8 cellular contexts compared by ENCODE assay signal in the genomic region with DNA sequence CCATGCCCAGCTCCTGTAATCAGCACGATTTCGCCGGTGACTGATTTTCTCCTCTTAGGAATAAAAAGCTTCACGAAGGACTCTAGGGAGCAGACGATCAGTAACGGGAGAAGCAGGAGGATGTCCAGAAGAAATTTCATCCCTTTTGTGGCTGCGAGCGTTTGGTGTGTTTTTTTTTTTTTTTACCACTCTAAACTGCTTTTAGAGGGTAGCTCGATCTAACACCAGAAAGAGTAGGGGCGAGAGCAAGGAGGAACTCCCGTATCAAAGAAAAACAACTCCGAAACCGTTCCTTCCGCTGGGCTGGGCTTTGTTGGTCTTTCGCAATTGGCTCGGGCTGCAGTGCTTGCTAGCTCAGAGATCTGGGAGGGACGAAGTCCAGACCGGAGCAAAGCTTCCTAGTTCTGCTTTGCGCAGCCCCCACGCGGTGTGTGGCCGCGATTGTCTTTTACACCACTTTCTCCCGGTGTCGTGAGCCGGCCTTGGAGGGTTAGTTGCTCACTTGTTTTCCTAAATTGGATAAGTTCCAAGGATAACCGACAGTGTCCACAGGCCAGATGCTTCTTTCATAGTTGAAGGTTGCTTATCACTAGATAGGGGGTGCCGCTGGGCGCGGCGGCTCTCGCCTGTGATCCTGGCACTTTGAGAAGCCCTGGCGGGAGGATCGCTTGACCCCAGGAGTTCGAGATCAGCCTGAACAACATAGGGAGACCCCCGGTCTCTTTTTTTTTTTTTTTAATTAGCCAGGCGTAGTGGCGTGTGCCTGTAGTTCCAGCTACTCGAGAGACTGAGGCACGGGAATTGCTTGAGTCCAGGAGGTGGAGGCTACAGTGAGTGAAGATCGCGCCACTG. TPM values are rescaled to one million over a fixed set of nuclear protein-coding genes. Genes with fewer than 3 reads are reported as not detected.
A peak's percentile ranks its signal among the peaks of the same experiment; 100 is the strongest.
DNase-seq lines count a peak whose midpoint lies in the region; ATAC-seq, FAIRE-seq and TF ChIP-seq lines count a peak whose summit lies in the region.

HSD17B11 (minus strand) TSS at position 258 of the 852 bp plus-strand sequence; CDS start at position 140, 118 bp downstream.

- POLR2A ChIA-PET in T-cell (lab: Charles Lee), result interaction anchor here (0.6 to 2.0 kb wide), 10 partner anchors 10 to 1903 kb away, joined by 3 to 13 read pairs (median 6); partner anchors contain the start of gene NUDT9 (in 1 of the 2)

- H3K79me2 ChIP-seq in trophoblast cell (ENCODE audit: control insufficient read depth, insufficient read depth, low read length, poor library complexity), result no peaks in the 10 kb centered on the region

- intact Hi-C loops in cardiac septum (cut with DNase I) (loop anchor here (1.0 to 5.0 kb wide), 2 partner anchors 31 to 131 kb away; partner anchors contain the start of gene NUDT9), transverse colon (cut with DNase I; ENCODE audit: low total_unique reads) (no loop called here)

- DNase-seq in GM12891 (ENCODE audit: insufficient read length, low spot score), result peak; percentile 80
- peak; percentile 71 for DNase-seq in NCI-H1436 treated with DMSO at 0.1 percent for 48 hours (lab: John Stamatoyannopoulos, UW)
- peak; percentile 64 to 88 (median 78) for DNase-seq in T-cell
- DNase-seq in cardiac septum (ENCODE audit: low spot score), result peak; percentile 97
- DNase-seq in trophoblast cell, result peak; percentile 90 to 91
- peak; percentile 94 for DNase-seq in transverse colon

- no peak within 1 kb of the TSS for H3K14ac ChIP-seq in trophoblast cell (ENCODE audit: low read length)

- H3K4me1 Mint-ChIP-seq in T-cell, result peaks cover 48 to 61% (median 49%) of the 10 kb centered on the region in 3 donors

- H4K91ac ChIP-seq in trophoblast cell (ENCODE audit: low read depth, low read length), result peak within 1 kb of the TSS; percentile 13

- H2AK5ac ChIP-seq in trophoblast cell (ENCODE audit: low read length), result no peak within 1 kb of the TSS

- no peak within 1 kb of the TSS for H2BK12ac ChIP-seq in trophoblast cell (ENCODE audit: low read length)

- peaks cover 5% of the 10 kb centered on the region for H3K79me1 ChIP-seq in trophoblast cell (ENCODE audit: low read length)

- WGBS in adipose tissue, 3 donors, result 1 to 2% (median 1%) methylated on average over 42 of the region's 42 CpGs
- no CpG with 5 or more reads among the region's 42 CpGs for WGBS in trophoblast cell (ENCODE audit: extremely low coverage, insufficient coverage, insufficient read length)
- WGBS in transverse colon (ENCODE audit: low coverage in 1 of 2), 2 donors, result 0 to 2% methylated on average over 9 to 42 of the region's 42 CpGs

- H3K27me3 ChIP-seq in trophoblast cell (ENCODE audit: insufficient read depth, low read length) (no peaks in the 10 kb centered on the region), transverse colon (no peaks in the 10 kb centered on the region)

- no peaks in the 10 kb centered on the region for H3K27me3 Mint-ChIP-seq in T-cell

- peak in 2 of 5 experiments; percentile 22 to 23 for TF ChIP-seq CTCF in transverse colon (IDR thresholded peaks at IDR 0.05)

- H4K12ac ChIP-seq in trophoblast cell (ENCODE audit: low read depth, low read length), result peak within 1 kb of the TSS; percentile 3

- H3K9me3 ChIP-seq in trophoblast cell (ENCODE audit: insufficient read depth, low read depth, low read length) (no peaks in the 10 kb centered on the region), transverse colon (no peaks in the 10 kb centered on the region)

- TF ChIP-seq POLR2A in GM12891 (IDR thresholded peaks at IDR 0.05; ENCODE audit: low read depth, low read length) (peak; percentile 90), transverse colon (IDR thresholded peaks at IDR 0.05) (peak; percentile 89)

- H3K23ac ChIP-seq in trophoblast cell (ENCODE audit: low read length), result no peak within 1 kb of the TSS

- ATAC-seq in HG02840 (IDR thresholded peaks at IDR 0.05; ENCODE audit: low FRiP score, unreplicated experiment) (peak; percentile 99), T-cell (replicated peaks in 1 of 4) (peak; percentile 98 to 99 (median 98))

- no peak within 1 kb of the TSS for H2BK120ac ChIP-seq in trophoblast cell (ENCODE audit: insufficient read depth, low read length, poor library complexity)

- peak within 1 kb of the TSS; percentile 51 for H4K8ac ChIP-seq in trophoblast cell (ENCODE audit: low read depth, low read length)

- peak within 1 kb of the TSS; percentile 64 for H3K4me3 ChIP-seq in trophoblast cell (ENCODE audit: low read depth, low read length)
- peak within 1 kb of the TSS; percentile 51 to 82 (median 60) for H3K4me3 ChIP-seq in transverse colon

- peak; percentile 95 for FAIRE-seq in GM12891 (lab: Jason Lieb, UNC)

- H3K27ac ChIP-seq in adipose tissue (ENCODE audit: low read depth, low read length) (no peak within 1 kb of the TSS), trophoblast cell (ENCODE audit: low read depth, low read length) (peak within 1 kb of the TSS; percentile 9), transverse colon (peak within 1 kb of the TSS; percentile 90 to 97 (median 94))

- no peak for TF ChIP-seq EP300 in transverse colon (IDR thresholded peaks at IDR 0.05; ENCODE audit: low read depth)

- H2BK5ac ChIP-seq in trophoblast cell (ENCODE audit: low read depth, low read length, poor library complexity), result no peak within 1 kb of the TSS

- CTCF ChIA-PET in T-cell (lab: Charles Lee), result interaction anchor here (0.6 to 2.5 kb wide), 24 partner anchors 9 to 603 kb away, joined by 3 to 30 read pairs (median 4); partner anchors contain the start of gene NUDT9 (in 2 of the 2)

- H3K4me2 ChIP-seq in trophoblast cell (ENCODE audit: low read length), result peak within 1 kb of the TSS; percentile 70

- H3K4me3 Mint-ChIP-seq in T-cell, result peak within 1 kb of the TSS; percentile 93 to 95 (median 94)

- H3K9me3 Mint-ChIP-seq in T-cell, result peaks cover 0 to 5% (median 4%) of the 10 kb centered on the region in 3 donors

- H2AFZ ChIP-seq in trophoblast cell (ENCODE audit: insufficient read depth, low read length, poor library complexity), result peak within 1 kb of the TSS; percentile 12

- H3K27ac Mint-ChIP-seq in T-cell, result peak within 1 kb of the TSS; percentile 92 to 97

- H3K36me3 ChIP-seq in trophoblast cell (ENCODE audit: control insufficient read depth in 1 of 2, insufficient read depth in 2 of 2, low read length in 2 of 2) (no peaks in the 10 kb centered on the region), transverse colon (no peaks in the 10 kb centered on the region)

- H3K9ac ChIP-seq in trophoblast cell (ENCODE audit: low read length), result peak within 1 kb of the TSS; percentile 8

- in situ Hi-C loops in transverse colon (cut with MboI; ENCODE audit: low pct_ligation_motif_present in 1 of 4, low pct_unique_long_range_greater_than_20kb in 1 of 4, low sequenced_read_pairs in 3 of 4), result no loop called here

- H3K36me3 Mint-ChIP-seq in T-cell, result peaks cover 23% of the 10 kb centered on the region

- peak within 1 kb of the TSS; percentile 23 for H3K18ac ChIP-seq in trophoblast cell (ENCODE audit: low read length)

- peaks cover 0 to 4% of the 10 kb centered on the region in 2 experiments for H3K4me1 ChIP-seq in trophoblast cell (ENCODE audit: control insufficient read depth in 1 of 2, insufficient read depth in 2 of 2, low read length in 2 of 2)
- peaks cover 0 to 40% (median 23%) of the 10 kb centered on the region in 4 donors for H3K4me1 ChIP-seq in transverse colon

- no peak within 1 kb of the TSS for H3K4ac ChIP-seq in trophoblast cell (ENCODE audit: low read depth, low read length)

TF ChIP-seq in GM12891, 5 proteins besides CTCF, POLR2A, EP300 and RAD21:
- TF ChIP-seq POLR2AphosphoS5 (IDR thresholded peaks at IDR 0.05; ENCODE audit: low read depth, low read length) (peak; percentile 82), PAX5 (IDR thresholded peaks at IDR 0.05; ENCODE audit: insufficient read depth, low read length, severe bottlenecking) (no peak), SPI1 (IDR thresholded peaks at IDR 0.05; ENCODE audit: low read depth, low read length) (peak; percentile 53), POU2F2 (IDR thresholded peaks at IDR 0.05; ENCODE audit: low read depth, low read length) (0 out of 2 replicates have a peak, but pooled peaks have one; percentile 37), TAF1 (IDR thresholded peaks at IDR 0.05; ENCODE audit: low read depth, low read length) (no peak; the same call in none of the 2 replicates)

RNA-seq across cellular contexts. Expression of gene HSD17B11, which starts in this region (rescaled TPM):
- polyA plus RNA-seq in GM12891 (2012; ENCODE audit: low read depth, missing spikeins), result 27.3 TPM
- 10 to 100 TPM; 38.0 to 57.7 (median 51.2) TPM for total RNA-seq in T-cell
- polyA plus RNA-seq in adipose tissue, result 10 to 100 TPM; 38.0 to 68.6 (median 38.4) TPM
- 11.0 TPM for total RNA-seq in cardiac septum
- polyA plus RNA-seq in trophoblast cell (2013), result 30.1 and 32.5 TPM in 2 replicates
- total RNA-seq in transverse colon, result 100 to 1,000 TPM; 189 to 348 (median 271) TPM
